In genomic region chr2:157789933-157790511, GRCh38 we compare ENCODE assay signal across 9 cellular contexts.
DNase-seq lines count a peak whose midpoint lies in the region; ATAC-seq, FAIRE-seq and TF ChIP-seq lines count a peak whose summit lies in the region.
"Had no signal": no experiment of that assay in that cellular context is flagged by ENCODE, and none has a peak within 500 bp of the region (broad histone marks: within the 10 kb centered on the region; RNA-seq: fewer than 3 reads in every experiment).

No MANE protein-coding gene starts in this region.

- peaks cover 3% of the 10 kb centered on the region; the same call in 1 of the 3 replicates for H3K79me2 ChIP-seq in K562 (ENCODE audit: control insufficient read depth, insufficient read depth, low read length)
- H3K79me2 ChIP-seq in GM23338 (replicated peaks; ENCODE audit: insufficient read depth), result no peaks in the 10 kb centered on the region; the same call in 1 of the 2 replicates

- intact Hi-C loops in activated CD4-positive, alpha-beta T cell treated with anti-CD3 and anti-CD28 coated beads for 36 hours (cut with DNase I, micrococcal nuclease), result no loop called here
- intact Hi-C loops in K562 (cut with micrococcal nuclease), result no loop called here

- H3K27me3 Mint-ChIP-seq in activated CD4-positive, alpha-beta T cell treated with anti-CD3 and anti-CD28 coated beads for 36 hours, result no peaks in the 10 kb centered on the region
- no peaks in the 10 kb centered on the region for H3K27me3 Mint-ChIP-seq in GM23338 (ENCODE audit: insufficient read depth, low read depth, poor library complexity)

- H4K20me1 ChIP-seq in K562 (replicated peaks; ENCODE audit: control insufficient read depth, insufficient read depth, low read length), result no peaks in the 10 kb centered on the region
- no peaks in the 10 kb centered on the region; the same call in 1 of the 2 replicates for H4K20me1 ChIP-seq in GM23338 (replicated peaks; ENCODE audit: insufficient read depth)

- peaks cover 39% of the 10 kb centered on the region for H3K4me1 Mint-ChIP-seq in activated CD4-positive, alpha-beta T cell treated with anti-CD3 and anti-CD28 coated beads for 36 hours
- H3K4me1 Mint-ChIP-seq in GM23338, result peaks cover 30% of the 10 kb centered on the region

- no peaks in the 10 kb centered on the region for H3K9me3 Mint-ChIP-seq in activated CD4-positive, alpha-beta T cell treated with anti-CD3 and anti-CD28 coated beads for 36 hours (ENCODE audit: low read depth)
- H3K9me3 Mint-ChIP-seq in GM23338, result no peaks in the 10 kb centered on the region

- H3K36me3 ChIP-seq in K562 (ENCODE audit: control insufficient read depth, insufficient read depth, low read length), result peaks cover 14% of the 10 kb centered on the region; the same call in 2 of the 3 replicates
- peaks cover 7% of the 10 kb centered on the region for H3K36me3 ChIP-seq in suprapubic skin
- H3K36me3 ChIP-seq in GM23338 (ENCODE audit: insufficient read depth), result no peaks in the 10 kb centered on the region

- H3K9me3 ChIP-seq in K562 (replicated peaks; ENCODE audit: control insufficient read depth, insufficient read depth, low read depth, low read length), result no peaks in the 10 kb centered on the region; the same call in 1 of the 2 replicates
- no peaks in the 10 kb centered on the region for H3K9me3 ChIP-seq in suprapubic skin

- no peak overlapping the region for H3K4me3 Mint-ChIP-seq in activated CD4-positive, alpha-beta T cell treated with anti-CD3 and anti-CD28 coated beads for 36 hours
- H3K4me3 Mint-ChIP-seq in GM23338, result no peak overlapping the region

- CTCF ChIA-PET in activated CD4-positive, alpha-beta T cell treated with anti-CD3 and anti-CD28 coated beads for 36 hours (lab: Charles Lee), result interaction anchor here (1.6 kb wide), 1 partner anchor 488 kb away, joined by 3 read pairs; no protein-coding TSS in a partner anchor
- CTCF ChIA-PET in K562 (lab: Yijun Ruan, JAX; ENCODE audit: low intra/inter-chr PET ratio), result no interaction called here

- WGBS in K562 (ENCODE audit: insufficient coverage, low coverage, missing lambda C conversion rate), result 57% methylated on average over 4 of the region's 4 CpGs
- WGBS in suprapubic skin, result 49% methylated on average over 4 of the region's 4 CpGs

- H3K9me2 ChIP-seq in GM23338 (ENCODE audit: insufficient read depth), result peaks cover 4% of the 10 kb centered on the region; the same call in 1 of the 2 replicates

- H2AFZ ChIP-seq in K562 (ENCODE audit: low read depth, low read length) (no peak overlapping the region), GM23338 (no peak overlapping the region)

- in situ Hi-C loops in K562 (cut with MboI), result no loop called here

- no peak for TF ChIP-seq RAD21 in K562 (CRISPR knock-in tag; conservative IDR thresholded peaks at IDR 0.05 in 1 of 2, IDR thresholded peaks at IDR 0.05 in 1 of 2)

- H3K27ac ChIP-seq in K562 (ENCODE audit: extremely low read depth, low read depth, low read length) (no peak overlapping the region), suprapubic skin (peak overlapping the region; percentile 71), GM23338 (ENCODE audit: low read depth) (no peak overlapping the region)

- TF ChIP-seq EP300 in K562 (IDR thresholded peaks at IDR 0.05; ENCODE audit: low read length) (no peak), suprapubic skin (IDR thresholded peaks at IDR 0.05) (no peak)

- POLR2A ChIA-PET in activated CD4-positive, alpha-beta T cell treated with anti-CD3 and anti-CD28 coated beads for 36 hours (lab: Charles Lee), result no interaction called here
- POLR2A ChIA-PET in K562 (lab: Yijun Ruan, JAX), result interaction anchor here (1.3 kb wide), 1 partner anchor 17 kb away, joined by 4 read pairs; no protein-coding TSS in a partner anchor

- no peaks in the 10 kb centered on the region for H3K9me1 ChIP-seq in K562 (ENCODE audit: control insufficient read depth, insufficient read depth, low read length)

- no peak overlapping the region for H3K27ac Mint-ChIP-seq in activated CD4-positive, alpha-beta T cell treated with anti-CD3 and anti-CD28 coated beads for 36 hours
- H3K27ac Mint-ChIP-seq in GM23338, result no peak overlapping the region

- ATAC-seq in activated CD4-positive, alpha-beta T cell treated with anti-CD3 and anti-CD28 coated beads for 36 hours, result no peak
- ATAC-seq in K562 (no peak), GM23338 (no peak; the same call in 2 of the 3 replicates)

- FAIRE-seq in K562 (lab: Jason Lieb, UNC), result no peak
- FAIRE-seq: H1 had no signal

- no peak for TF ChIP-seq POLR2A in K562 (conservative IDR thresholded peaks at IDR 0.05)
- no peak for TF ChIP-seq POLR2A in suprapubic skin (IDR thresholded peaks at IDR 0.05)

- peak overlapping the region; percentile 13; the same call in 1 of the 2 replicates for H3K4me2 ChIP-seq in K562 (ENCODE audit: insufficient read depth, low read length)
- H3K4me2 ChIP-seq in GM23338, result no peak overlapping the region

- BruUV-seq in K562 (replicated peaks; lab: Mats Ljungman, UMichigan), result no TSS peak

- peaks cover 14% of the 10 kb centered on the region for H3K36me3 Mint-ChIP-seq in activated CD4-positive, alpha-beta T cell treated with anti-CD3 and anti-CD28 coated beads for 36 hours (ENCODE audit: low read depth)
- H3K36me3 Mint-ChIP-seq in GM23338 (ENCODE audit: low read depth), result no peaks in the 10 kb centered on the region

- no peaks in the 10 kb centered on the region for H3F3A ChIP-seq in GM23338 (replicated peaks; ENCODE audit: low read depth)

- H3K4me3 ChIP-seq in K562 (no peak overlapping the region), suprapubic skin (no peak overlapping the region), GM23338 (no peak overlapping the region)

- H3K9ac ChIP-seq in K562 (ENCODE audit: insufficient read depth in 1 of 2, low read depth in 2 of 2, low read length in 2 of 2), result peak overlapping the region; percentile 0 to 62; a peak in 1 of 4 replicates

- peak; percentile 19 for DNase-seq in activated CD4-positive, alpha-beta T cell treated with anti-CD3 and anti-CD28 coated beads for 36 hours
- DNase-seq in activated CD4-positive, alpha-beta T cell treated with anti-CD3 and anti-CD28 coated beads for 4 hours, result no peak
- peak in 1 of 4 experiments; percentile 18 for DNase-seq in K562 (ENCODE audit: extremely low read depth in 1 of 4, low spot score in 3 of 4)
- peak; percentile 13 to 40 for DNase-seq in lung microvascular endothelial cell (ENCODE audit: low read depth in 2 of 2)
- DNase-seq in suprapubic skin (ENCODE audit: low spot score in 2 of 2), result peak in 1 of 2 donors; percentile 67
- no peak for DNase-seq in retina
- no peak for DNase-seq in GM23338 (ENCODE audit: low spot score)
- no peak for DNase-seq in NCI-H1694 treated with DMSO at 0.1 percent for 48 hours (lab: John Stamatoyannopoulos, UW)

- H3K27me3 ChIP-seq in K562 (ENCODE audit: control insufficient read depth in 2 of 2, insufficient read depth in 2 of 2, low read length in 2 of 2) (no peaks in the 10 kb centered on the region), suprapubic skin (no peaks in the 10 kb centered on the region), GM23338 (ENCODE audit: insufficient read depth) (no peaks in the 10 kb centered on the region)

- H3K4me1 ChIP-seq in K562 (replicated peaks in 1 of 2; ENCODE audit: control insufficient read depth in 2 of 2, insufficient read depth in 2 of 2, low read length in 2 of 2), result peaks cover 17 to 67% of the 10 kb centered on the region in 2 experiments
- H3K4me1 ChIP-seq in suprapubic skin, result peaks cover 55% of the 10 kb centered on the region
- peaks cover 31% of the 10 kb centered on the region for H3K4me1 ChIP-seq in GM23338 (ENCODE audit: insufficient read depth)

- no peak for TF ChIP-seq CTCF in K562 (IDR thresholded peaks at IDR 0.05 in 2 of 3, conservative IDR thresholded peaks at IDR 0.05 in 1 of 3; ENCODE audit: insufficient read depth in 2 of 3, low read depth in 1 of 3, low read length in 3 of 3)
- TF ChIP-seq CTCF in suprapubic skin (IDR thresholded peaks at IDR 0.05), result no peak
- TF ChIP-seq CTCF in GM23338 (conservative IDR thresholded peaks at IDR 0.05; ENCODE audit: low read depth in 2 of 2), result no peak

TF ChIP-seq in K562, 482 proteins besides CTCF, POLR2A, EP300 and RAD21 (continues in another document):
- TF ChIP-seq WHSC1 (IDR thresholded peaks at IDR 0.05; ENCODE audit: low read length) (peak; percentile 47), PCBP1 (IDR thresholded peaks at IDR 0.05; ENCODE audit: low read depth, low read length, poor library complexity, severe bottlenecking) (no peak), HNRNPH1 (optimal IDR thresholded peaks at IDR 0.05; ENCODE audit: low read depth, low read length) (no peak), RHOXF2B (CRISPR knock-in tag; conservative IDR thresholded peaks at IDR 0.05) (no peak), ZNF668 (CRISPR knock-in tag; IDR thresholded peaks at IDR 0.05) (no peak), ZNF551 (CRISPR knock-in tag; IDR thresholded peaks at IDR 0.05) (no peak)

TF ChIP-seq in GM23338, 12 proteins besides CTCF, POLR2A, EP300 and RAD21:
- no peak for TF ChIP-seq POLR2AphosphoS5 (IDR thresholded peaks at IDR 0.05; ENCODE audit: low read depth)
- no peak for TF ChIP-seq NANOG (IDR thresholded peaks at IDR 0.05; ENCODE audit: borderline replicate concordance)
- no peak for TF ChIP-seq EZH2 (IDR thresholded peaks at IDR 0.05; ENCODE audit: low read depth, unreplicated experiment)

Comparison
In these comparisons a context has a peak if more than half of its experiments do, and no peak if none do; other contexts are left out.
1. DNase-seq: peak in activated CD4-positive, alpha-beta T cell treated with anti-CD3 and anti-CD28 coated beads for 36 hours (single experiment) and lung microvascular endothelial cell (2 of 2); none in activated CD4-positive, alpha-beta T cell treated with anti-CD3 and anti-CD28 coated beads for 4 hours (0 of 2), retina (single experiment), GM23338 (single experiment) and NCI-H1694 treated with DMSO at 0.1 percent for 48 hours (single experiment).